Comparison of ENCODE assay signal across 8 cellular contexts in genomic region chr11:86818466-86819282, GRCh38. TPM values are rescaled to one million over a fixed set of nuclear protein-coding genes. Genes with fewer than 3 reads are reported as not detected.
DNase-seq lines count a peak whose midpoint lies in the region; ATAC-seq and TF ChIP-seq lines count a peak whose summit lies in the region.

No MANE protein-coding gene starts in this region.

- H2AFZ ChIP-seq in fibroblast of lung (ENCODE audit: low read length), result peak overlapping the region; percentile 11

- in situ Hi-C loops in SK-MEL-5 (cut with HindIII; ENCODE audit: low pct_unique_long_range_greater_than_20kb, low sequenced_read_pairs), result no loop called here

- H4K20me1 ChIP-seq in fibroblast of lung (ENCODE audit: control insufficient read depth, extremely low read depth, insufficient read depth, low read length), result no peaks in the 10 kb centered on the region

- peak overlapping the region; percentile 13 for H3K4me2 ChIP-seq in fibroblast of lung (ENCODE audit: extremely low read depth, insufficient read depth, low read length)

- H3K4me3 ChIP-seq in BJ (ENCODE audit: low read depth, low read length) (no peak overlapping the region), fibroblast of lung (replicated peaks in 1 of 4; ENCODE audit: control extremely low read depth in 1 of 4, insufficient read depth in 1 of 4, low read depth in 3 of 4, low read length in 4 of 4) (no peak overlapping the region)

- CTCF ChIA-PET in BJ (lab: Yijun Ruan, JAX), result interaction anchor here (0.6 to 1.8 kb wide), 5 partner anchors 124 to 362 kb away, joined by 3 to 9 read pairs (median 4); no protein-coding TSS in a partner anchor

- no peaks in the 10 kb centered on the region for H3K9me3 ChIP-seq in fibroblast of lung (ENCODE audit: control insufficient read depth, insufficient read depth, low read depth, low read length)

- no peak overlapping the region for H3K9ac ChIP-seq in fibroblast of lung (ENCODE audit: insufficient read depth, low read length)

- H3K79me2 ChIP-seq in fibroblast of lung (ENCODE audit: control insufficient read depth, insufficient read depth, low read length), result no peaks in the 10 kb centered on the region

- ATAC-seq in GM19463 (IDR thresholded peaks at IDR 0.05; ENCODE audit: unreplicated experiment) (peak; percentile 51), HG02759 (IDR thresholded peaks at IDR 0.05; ENCODE audit: unreplicated experiment) (no peak)

- H3K4me1 ChIP-seq in fibroblast of lung (ENCODE audit: control insufficient read depth, extremely low read depth, insufficient read depth, low read length), result peaks cover 13% of the 10 kb centered on the region

- DNase-seq in BJ (ENCODE audit: low read depth), result no peak
- peak; percentile 82 for DNase-seq in NCI-H1105 treated with DMSO at 0.1 percent for 48 hours (lab: John Stamatoyannopoulos, UW)
- peak; percentile 73 for DNase-seq in SK-MEL-5 (ENCODE audit: low read depth, low spot score)
- peak; percentile 73 to 88 for DNase-seq in fibroblast of lung (ENCODE audit: low read depth in 2 of 2)
- DNase-seq in non-pigmented ciliary epithelial cell (ENCODE audit: low read depth), result peak; percentile 46
- no peak for DNase-seq in mucosa of gallbladder (ENCODE audit: low spot score)

- H3K27me3 ChIP-seq in BJ (ENCODE audit: control insufficient read depth, insufficient read depth, low read length) (no peaks in the 10 kb centered on the region), fibroblast of lung (ENCODE audit: control insufficient read depth, insufficient read depth, low read length) (no peaks in the 10 kb centered on the region)

- H3K36me3 ChIP-seq in BJ (ENCODE audit: control insufficient read depth, insufficient read depth, low read length) (no peaks in the 10 kb centered on the region; the same call in 1 of the 2 replicates), fibroblast of lung (ENCODE audit: control insufficient read depth, insufficient read depth, low read length) (no peaks in the 10 kb centered on the region)

- TF ChIP-seq CTCF in BJ (IDR thresholded peaks at IDR 0.05; ENCODE audit: insufficient read depth, low read depth, low read length) (peak; percentile 58), fibroblast of lung (conservative IDR thresholded peaks at IDR 0.05 in 1 of 2, IDR thresholded peaks at IDR 0.05 in 1 of 2; ENCODE audit: low read depth in 1 of 2, low read length in 2 of 2) (peak; percentile 55 to 66)

- POLR2A ChIA-PET in BJ (lab: Charles Lee), result no interaction called here

- no peak overlapping the region for H3K27ac ChIP-seq in fibroblast of lung (ENCODE audit: insufficient read depth, low read length)

RNA-seq across cellular contexts. Expression of gene PRSS23, which starts 18.3 kb away (rescaled TPM):
- polyA plus RNA-seq in BJ (2011; rRNA removed) (258 and 343 TPM in 2 replicates), fibroblast of lung (147 and 151 TPM in 2 replicates)
- 174 and 226 TPM in 2 replicates for polyA minus RNA-seq in BJ (2011; rRNA and poly(A)+ RNA removed)
- total RNA-seq in SK-MEL-5 (2014; rRNA removed; shearing (Covaris generic)), result 23.5 and 34.2 TPM in 2 replicates
- polyA plus RNA-seq in SK-MEL-5 (2015; cell fraction: cytosol; rRNA removed), result 31.9 and 32.9 TPM in 2 replicates
- 7.4 and 8.3 TPM in 2 replicates for polyA plus RNA-seq in SK-MEL-5 (2015; cell fraction: nucleus; rRNA removed)
- total RNA-seq in fibroblast of lung (141 and 194 TPM in 2 replicates), mucosa of gallbladder (178 TPM)
- 90.6 and 123 TPM in 2 replicates for polyA plus RNA-seq in fibroblast of lung (2012)
- 77.1 and 107 TPM in 2 replicates for polyA minus RNA-seq in fibroblast of lung (ENCODE audit: low replicate concordance)

Comparison
In these comparisons a context has a peak if more than half of its experiments do, and no peak if none do; other contexts are left out.
1. DNase-seq: peak in NCI-H1105 treated with DMSO at 0.1 percent for 48 hours (single experiment), SK-MEL-5 (single experiment), fibroblast of lung (2 of 2) and non-pigmented ciliary epithelial cell (single experiment); none in BJ (single experiment) and mucosa of gallbladder (single experiment).